In genomic region chr17:38402897-38403296, GRCh38 we compare ENCODE assay signal across 28 cellular contexts. TPM values are rescaled to one million over a fixed set of nuclear protein-coding genes. Genes with fewer than 3 reads are reported as not detected.
DNase-seq lines count a peak whose midpoint lies in the region; ATAC-seq and TF ChIP-seq lines count a peak whose summit lies in the region.
"Had no signal": no experiment of that assay in that cellular context is flagged by ENCODE, and none has a peak within 500 bp of the region (broad histone marks: within the 10 kb centered on the region; RNA-seq: fewer than 3 reads in every experiment).

No MANE protein-coding gene starts in this region.

- H3K9me2 ChIP-seq in Loucy (replicated peaks; ENCODE audit: low read depth, low read length), result no peaks in the 10 kb centered on the region

- H3K36me3 ChIP-seq in mammary epithelial cell (ENCODE audit: insufficient read depth, low read length) (no peaks in the 10 kb centered on the region), Loucy (ENCODE audit: insufficient read depth, low read length) (peaks cover 41% of the 10 kb centered on the region; the same call in 1 of the 2 replicates), endodermal cell (ENCODE audit: control insufficient read depth, insufficient read depth, low read length) (peaks cover 22% of the 10 kb centered on the region)

- POLR2A ChIA-PET in MCF 10A (lab: Yijun Ruan, JAX), result no interaction called here

- H3K36me3 Mint-ChIP-seq in MCF 10A (ENCODE audit: insufficient read depth, unreplicated experiment), result peaks cover 27% of the 10 kb centered on the region
- peaks cover 36% of the 10 kb centered on the region for H3K36me3 Mint-ChIP-seq in endodermal cell (ENCODE audit: low read depth)
- H3K36me3 Mint-ChIP-seq in stimulated activated memory B cell treated with anti-CD40 and anti-IgM and Interleukin-4, amounts not matched to agents 10 μg/mL and 1 μg/mL and 100 μg/mL, for 72 hours, result peaks cover 37% of the 10 kb centered on the region

- CTCF ChIA-PET in mammary epithelial cell (lab: Charles Lee; ENCODE audit: low non-redundant PET), result no interaction called here
- CTCF ChIA-PET in MCF 10A (lab: Yijun Ruan, JAX), result interaction anchor here (0.8 to 2.2 kb wide), 6 partner anchors 10 to 54 kb away, joined by 4 to 12 read pairs (median 4); no protein-coding TSS in a partner anchor

- H3K27ac ChIP-seq in mammary epithelial cell (ENCODE audit: insufficient read depth, low read depth, low read length), result no peak overlapping the region
- no peak overlapping the region for H3K27ac ChIP-seq in endodermal cell (ENCODE audit: low read depth, low read length)
- H3K27ac ChIP-seq: epithelial cell of prostate, spleen, tibial nerve had no signal

- H3K4me1 ChIP-seq in mammary epithelial cell (ENCODE audit: insufficient read depth, low read length) (no peaks in the 10 kb centered on the region), Loucy (ENCODE audit: insufficient read depth, low read length, poor library complexity, severe bottlenecking) (no peaks in the 10 kb centered on the region), endodermal cell (ENCODE audit: control insufficient read depth, insufficient read depth, low read length) (no peaks in the 10 kb centered on the region)

- H3K9me3 Mint-ChIP-seq in MCF 10A (ENCODE audit: unreplicated experiment) (no peaks in the 10 kb centered on the region), endodermal cell (no peaks in the 10 kb centered on the region)
- no peaks in the 10 kb centered on the region for H3K9me3 Mint-ChIP-seq in stimulated activated memory B cell treated with anti-CD40 and anti-IgM and Interleukin-4, amounts not matched to agents 10 μg/mL and 1 μg/mL and 100 μg/mL, for 72 hours
- H3K9me3 Mint-ChIP-seq: stimulated activated naive CD8-positive, alpha-beta T cell treated with anti-CD3 and anti-CD28 coated beads, Interleukin-15, amount 100 ng/mL, for 72 hours had no signal

- H3K79me2 ChIP-seq in mammary epithelial cell (ENCODE audit: insufficient read depth, low read length) (no peaks in the 10 kb centered on the region), Loucy (ENCODE audit: insufficient read depth, low read length) (no peaks in the 10 kb centered on the region)

- H3K4me1 Mint-ChIP-seq in MCF 10A (ENCODE audit: insufficient read depth, unreplicated experiment) (no peaks in the 10 kb centered on the region), endodermal cell (peaks cover 15% of the 10 kb centered on the region)
- no peaks in the 10 kb centered on the region for H3K4me1 Mint-ChIP-seq in stimulated activated memory B cell treated with anti-CD40 and anti-IgM and Interleukin-4, amounts not matched to agents 10 μg/mL and 1 μg/mL and 100 μg/mL, for 72 hours
- H3K4me1 Mint-ChIP-seq: stimulated activated naive CD8-positive, alpha-beta T cell treated with anti-CD3 and anti-CD28 coated beads, Interleukin-15, amount 100 ng/mL, for 72 hours had no signal

- H3K27me3 ChIP-seq in mammary epithelial cell (ENCODE audit: insufficient read depth, low read length) (no peaks in the 10 kb centered on the region), Loucy (ENCODE audit: insufficient read depth, low read length, poor library complexity, severe bottlenecking) (no peaks in the 10 kb centered on the region), endodermal cell (ENCODE audit: control insufficient read depth, insufficient read depth, low read length, poor library complexity, severe bottlenecking) (no peaks in the 10 kb centered on the region)
- H3K27me3 ChIP-seq: dorsolateral prefrontal cortex, spleen, tibial nerve had no signal

- TF ChIP-seq POLR2A in erythroblast (IDR thresholded peaks at IDR 0.05; ENCODE audit: low read length), result no peak

- no TSS peak for BruUV-seq in mammary epithelial cell (replicated peaks; lab: Mats Ljungman, UMichigan)
- BruUV-seq in MCF 10A (replicated peaks; lab: Mats Ljungman, UMichigan), result no TSS peak

- H3K4me3 Mint-ChIP-seq in MCF 10A (ENCODE audit: unreplicated experiment) (no peak overlapping the region), endodermal cell (no peak overlapping the region)
- no peak overlapping the region for H3K4me3 Mint-ChIP-seq in stimulated activated memory B cell treated with anti-CD40 and anti-IgM and Interleukin-4, amounts not matched to agents 10 μg/mL and 1 μg/mL and 100 μg/mL, for 72 hours
- H3K4me3 Mint-ChIP-seq: activated CD8-positive, alpha-beta T cell treated with anti-CD3 and anti-CD28 coated beads, Interleukin-2, amount 10 ng/mL, durations not matched to agents 7 days and 5 days; stimulated activated naive CD8-positive, alpha-beta T cell treated with anti-CD3 and anti-CD28 coated beads, Interleukin-15, amount 100 ng/mL, for 72 hours had no signal

- no peak overlapping the region for H3K27ac Mint-ChIP-seq in MCF 10A (ENCODE audit: low read depth, unreplicated experiment)
- peak overlapping the region; percentile 17 for H3K27ac Mint-ChIP-seq in endodermal cell
- H3K27ac Mint-ChIP-seq in stimulated activated memory B cell treated with anti-CD40 and anti-IgM and Interleukin-4, amounts not matched to agents 10 μg/mL and 1 μg/mL and 100 μg/mL, for 72 hours, result no peak overlapping the region
- H3K27ac Mint-ChIP-seq: activated CD8-positive, alpha-beta T cell treated with anti-CD3 and anti-CD28 coated beads, Interleukin-2, amount 10 ng/mL, durations not matched to agents 7 days and 5 days had no signal

- 70% methylated on average over 5 of the region's 5 CpGs for WGBS in mammary epithelial cell (ENCODE audit: low coverage, missing lambda C conversion rate)
- WGBS in endodermal cell (ENCODE audit: insufficient coverage in 1 of 2, insufficient read length in 1 of 2), 2 experiments, result 94 to 100% methylated on average over 3 to 5 of the region's 5 CpGs

- dilution Hi-C loops in mammary epithelial cell (cut with HindIII; ENCODE audit: low sequenced_read_pairs), result loop anchor here (5.0 to 10.0 kb wide), 3 partner anchors 36 to 212 kb away; no protein-coding TSS in a partner anchor

- H3F3A ChIP-seq in Loucy (ENCODE audit: low read depth), result no peaks in the 10 kb centered on the region

- H3K27me3 Mint-ChIP-seq in MCF 10A (ENCODE audit: insufficient read depth, unreplicated experiment) (no peaks in the 10 kb centered on the region), endodermal cell (ENCODE audit: insufficient read depth) (no peaks in the 10 kb centered on the region)
- no peaks in the 10 kb centered on the region for H3K27me3 Mint-ChIP-seq in stimulated activated memory B cell treated with anti-CD40 and anti-IgM and Interleukin-4, amounts not matched to agents 10 μg/mL and 1 μg/mL and 100 μg/mL, for 72 hours
- H3K27me3 Mint-ChIP-seq: stimulated activated naive CD8-positive, alpha-beta T cell treated with anti-CD3 and anti-CD28 coated beads, Interleukin-15, amount 100 ng/mL, for 72 hours had no signal

- H3K4me2 ChIP-seq in mammary epithelial cell (ENCODE audit: insufficient read depth, low read depth, low read length), result no peak overlapping the region
- H3K4me2 ChIP-seq in Loucy (ENCODE audit: low read depth, low read length, poor library complexity, severe bottlenecking), result no peak overlapping the region

- H3K4me3 ChIP-seq in mammary epithelial cell (replicated peaks in 1 of 3; ENCODE audit: insufficient read depth in 1 of 3, low read depth in 2 of 3, low read length in 3 of 3), result no peak overlapping the region
- no peak overlapping the region for H3K4me3 ChIP-seq in Loucy (ENCODE audit: low read length, poor library complexity, severe bottlenecking)
- no peak overlapping the region for H3K4me3 ChIP-seq in endodermal cell (ENCODE audit: low read length)
- H3K4me3 ChIP-seq: dorsolateral prefrontal cortex, spleen, tibial nerve had no signal

- no peak for DNase-seq in mammary epithelial cell
- no peak for DNase-seq in MCF 10A (ENCODE audit: unreplicated experiment)
- DNase-seq in endodermal cell, result peak; percentile 70
- no peak for DNase-seq in erythroblast (lab: John Stamatoyannopoulos, UW)
- DNase-seq in stimulated activated CD4-positive, alpha-beta T cell treated with anti-CD3 and anti-CD28 coated beads, Interleukin-1b, Interleukin-23, amount 100 ng/mL, for 48 hours, result no peak
- DNase-seq: 8988T; activated CD4-positive, CD25-positive, alpha-beta regulatory T cell treated with anti-CD3 and anti-CD28 coated beads, Interleukin-2, amount 50 U/mL, for 72 hours; activated CD8-positive, alpha-beta T cell treated with anti-CD3 and anti-CD28 coated beads, Interleukin-2, amount 10 ng/mL, durations not matched to agents 7 days and 5 days; activated naive CD4-positive, alpha-beta T cell; AML-193; amniotic stem cell; dorsolateral prefrontal cortex; GOT3; kidney glomerular epithelial cell; NCI-H1105; NCI-H2081; NCI-H345; occipital lobe; Right ventricle myocardium superior; spleen; stimulated activated CD4-positive, alpha-beta T cell treated with anti-CD3 and anti-CD28 coated beads, Interleukin-4, amount 100 ng/mL, for 4 hours; stimulated activated naive CD8-positive, alpha-beta T cell treated with anti-CD3 and anti-CD28 coated beads, Interleukin-15, amount 100 ng/mL, for 72 hours; T-helper 9 cell had no signal

- H3K9ac ChIP-seq in mammary epithelial cell (ENCODE audit: insufficient read depth, low read length) (no peak overlapping the region), Loucy (ENCODE audit: low read depth, low read length, poor library complexity, severe bottlenecking) (no peak overlapping the region), endodermal cell (ENCODE audit: extremely low read depth, low read length, poor library complexity, severe bottlenecking) (no peak overlapping the region)

- ATAC-seq in stimulated activated memory B cell treated with anti-CD40 and anti-IgM and Interleukin-4, amounts not matched to agents 10 μg/mL and 1 μg/mL and 100 μg/mL, for 72 hours, result peak; percentile 12
- no peak for ATAC-seq in HG03439 (IDR thresholded peaks at IDR 0.05; ENCODE audit: unreplicated experiment)
- ATAC-seq: activated CD8-positive, alpha-beta T cell treated with anti-CD3 and anti-CD28 coated beads, Interleukin-2, amount 10 ng/mL, durations not matched to agents 7 days and 5 days; stimulated activated naive CD8-positive, alpha-beta T cell treated with anti-CD3 and anti-CD28 coated beads, Interleukin-15, amount 100 ng/mL, for 72 hours had no signal

- in situ Hi-C loops in mammary epithelial cell (cut with MboI; ENCODE audit: low sequenced_read_pairs in 2 of 2), result no loop called here

- H2AFZ ChIP-seq in mammary epithelial cell (ENCODE audit: low read depth, low read length) (no peak overlapping the region), Loucy (ENCODE audit: low read length) (no peak overlapping the region)

- H4K20me1 ChIP-seq in mammary epithelial cell (ENCODE audit: insufficient read depth, low read length) (no peaks in the 10 kb centered on the region), Loucy (ENCODE audit: insufficient read depth, low read length, poor library complexity, severe bottlenecking) (no peaks in the 10 kb centered on the region)

- peak; percentile 6 to 30 for TF ChIP-seq CTCF in mammary epithelial cell (conservative IDR thresholded peaks at IDR 0.05 in 1 of 2, IDR thresholded peaks at IDR 0.05 in 1 of 2; ENCODE audit: extremely low read depth in 1 of 2, insufficient read depth in 1 of 2, low read depth in 1 of 2, low read length in 2 of 2)
- TF ChIP-seq CTCF in MCF 10A (IDR thresholded peaks at IDR 0.05; ENCODE audit: unreplicated experiment), result no peak
- TF ChIP-seq CTCF in Loucy (conservative IDR thresholded peaks at IDR 0.05; ENCODE audit: low read length), result peak; percentile 15; the same call in 1 of the 2 replicates
- peak; percentile 63 for TF ChIP-seq CTCF in endodermal cell (conservative IDR thresholded peaks at IDR 0.05)

- H3K9me3 ChIP-seq in mammary epithelial cell (replicated peaks; ENCODE audit: insufficient read depth, low read length) (no peaks in the 10 kb centered on the region), Loucy (ENCODE audit: insufficient read depth, low read depth, low read length) (no peaks in the 10 kb centered on the region), endodermal cell (ENCODE audit: control insufficient read depth, low read length) (no peaks in the 10 kb centered on the region)
- H3K9me3 ChIP-seq: spleen, tibial nerve had no signal

- intact Hi-C loops in mammary epithelial cell (cut with micrococcal nuclease) (loop anchor here (1.0 kb wide), 1 partner anchor 54 kb away; no protein-coding TSS in a partner anchor), MCF 10A (cut with micrococcal nuclease) (no loop called here)

RNA-seq across cellular contexts. Expression of gene ARHGAP23, which starts 25.4 kb away (rescaled TPM):
- total RNA-seq in mammary epithelial cell (10 to 100 TPM; 30.5 to 43.0 TPM), MCF 10A (2022) (23.2 and 29.2 TPM in 2 replicates), endodermal cell (10 to 100 TPM in 1 of 2 donors, 1 to 10 TPM in 1; 9.4 to 18.0 TPM)
- polyA plus RNA-seq in mammary epithelial cell, result 11.4 TPM
- 28.8 TPM for polyA minus RNA-seq in mammary epithelial cell
- polyA plus RNA-seq in endodermal cell (2013, experiment 1 of 2), result 22.0 TPM
- 12.8 TPM for polyA plus RNA-seq in endodermal cell (2013, experiment 2 of 2)

RNA-seq across cellular contexts. Expression of gene SOCS7, which starts 51.3 kb away (rescaled TPM):
- 10 to 100 TPM; 16.2 to 23.2 TPM for total RNA-seq in mammary epithelial cell
- polyA plus RNA-seq in mammary epithelial cell, result 9.6 TPM
- polyA minus RNA-seq in mammary epithelial cell, result 53.3 TPM
- 26.2 and 32.1 TPM in 2 replicates for total RNA-seq in MCF 10A (2022)
- total RNA-seq in endodermal cell, result 10 to 100 TPM; 24.4 to 28.1 TPM
- 18.4 TPM for polyA plus RNA-seq in endodermal cell (2013, experiment 1 of 2)
- 16.2 TPM for polyA plus RNA-seq in endodermal cell (2013, experiment 2 of 2)

RNA-seq across cellular contexts. Expression of gene GPR179, which starts 59.1 kb away (rescaled TPM):
- total RNA-seq in mammary epithelial cell (not detected), MCF 10A (2022) (0.09 and 0.37 TPM in 2 replicates), endodermal cell (not detected)
- polyA plus RNA-seq in mammary epithelial cell, result under 0.01 TPM
- polyA minus RNA-seq in mammary epithelial cell, result not detected
- polyA plus RNA-seq in endodermal cell (2013, experiment 1 of 2), result not detected
- polyA plus RNA-seq in endodermal cell (2013, experiment 2 of 2), result 0.04 TPM
